21 cellular contexts compared by ENCODE assay signal in genomic region chr19:54218259-54218658, GRCh38. TPM values are rescaled to one million over a fixed set of nuclear protein-coding genes. Genes with fewer than 3 reads are reported as not detected.
A peak's percentile ranks its signal among the peaks of the same experiment; 100 is the strongest.
DNase-seq lines count a peak whose midpoint lies in the region; ATAC-seq, FAIRE-seq and TF ChIP-seq lines count a peak whose summit lies in the region.
"Had no signal": no experiment of that assay in that cellular context is flagged by ENCODE, and none has a peak within 500 bp of the region (broad histone marks: within the 10 kb centered on the region; RNA-seq: fewer than 3 reads in every experiment).

No MANE protein-coding gene starts in this region.

- no peak overlapping the region for H4K91ac ChIP-seq in H1 (replicated peaks; ENCODE audit: insufficient read length, low read length)

- H3K9me3 ChIP-seq in H1 (ENCODE audit: insufficient read depth in 2 of 2, low read depth in 1 of 2, low read length in 1 of 2) (no peaks in the 10 kb centered on the region), neural progenitor cell (ENCODE audit: low read depth) (no peaks in the 10 kb centered on the region), sigmoid colon (no peaks in the 10 kb centered on the region), left lung (no peaks in the 10 kb centered on the region)
- H3K9me3 ChIP-seq: BE2C had no signal

- no peak overlapping the region for H2BK20ac ChIP-seq in H1 (ENCODE audit: low read length)

- no peak for ATAC-seq in activated naive CD8-positive, alpha-beta T cell treated with anti-CD3 and anti-CD28 coated beads, Interleukin-2, amount 50 U/mL, for 24 hours
- ATAC-seq in left lung (no peak), HG03354 (IDR thresholded peaks at IDR 0.05; ENCODE audit: poor library complexity, severe bottlenecking, unreplicated experiment) (no peak)

- no peak overlapping the region for H3K23ac ChIP-seq in H1 (ENCODE audit: insufficient read length)

- TF ChIP-seq RAD21 in H1 (IDR thresholded peaks at IDR 0.05 in 1 of 2, conservative IDR thresholded peaks at IDR 0.05 in 1 of 2; ENCODE audit: low read depth in 2 of 2, low read length in 2 of 2), result no peak

- H3K27me3 ChIP-seq in H1 (replicated peaks in 1 of 4; ENCODE audit: control insufficient read depth in 3 of 4, extremely low read depth in 1 of 4, insufficient read depth in 3 of 4, low read length in 3 of 4) (no peaks in the 10 kb centered on the region), neural progenitor cell (peaks cover 3% of the 10 kb centered on the region), sigmoid colon (peaks cover 0 to 14% (median 6%) of the 10 kb centered on the region in 3 donors), left lung (peaks cover 0 to 7% of the 10 kb centered on the region in 2 donors)

- H3K9ac ChIP-seq in H1 (replicated peaks in 1 of 4; ENCODE audit: extremely low read depth in 1 of 4, low read depth in 3 of 4, low read length in 3 of 4) (no peak overlapping the region), neural progenitor cell (no peak overlapping the region)
- H3K9ac ChIP-seq: GM23248 had no signal

- H4K8ac ChIP-seq in H1 (ENCODE audit: extremely low read depth, insufficient read depth, low read length), result peak overlapping the region; percentile 57; the same call in 1 of the 2 replicates

- H4K5ac ChIP-seq in H1 (ENCODE audit: insufficient read length, low read depth, low read length), result no peak overlapping the region

- peaks cover 5% of the 10 kb centered on the region for H3K27me3 Mint-ChIP-seq in activated naive CD8-positive, alpha-beta T cell treated with anti-CD3 and anti-CD28 coated beads for 36 hours
- H3K27me3 Mint-ChIP-seq in activated naive CD8-positive, alpha-beta T cell treated with anti-CD3 and anti-CD28 coated beads, Interleukin-2, amount 50 U/mL, for 24 hours, result peaks cover 4% of the 10 kb centered on the region
- H3K27me3 Mint-ChIP-seq in neural progenitor cell (ENCODE audit: insufficient read depth, low read depth), result peaks cover 6% of the 10 kb centered on the region

- no peak overlapping the region for H2BK120ac ChIP-seq in H1 (replicated peaks; ENCODE audit: low read depth, low read length)

- POLR2A ChIA-PET in H1 (lab: Charles Lee; ENCODE audit: partially characterized antibody), result interaction anchor here (2.9 to 23.4 kb wide), 2 partner anchors 11 to 29 kb away, joined by 34 to 909 read pairs; partner anchors contain the start of genes MBOAT7, RPS9 and TSEN34

- H2AK5ac ChIP-seq in H1 (ENCODE audit: low read depth, low read length), result no peak overlapping the region

- no peak for FAIRE-seq in H1 (lab: Jason Lieb, UNC)
- FAIRE-seq: G401.6, GM12891, H54, HTR-8/SVneo had no signal

- peak overlapping the region; percentile 18 for H3K4me3 Mint-ChIP-seq in activated naive CD8-positive, alpha-beta T cell treated with anti-CD3 and anti-CD28 coated beads for 36 hours
- no peak overlapping the region for H3K4me3 Mint-ChIP-seq in activated naive CD8-positive, alpha-beta T cell treated with anti-CD3 and anti-CD28 coated beads, Interleukin-2, amount 50 U/mL, for 24 hours
- no peak overlapping the region for H3K4me3 Mint-ChIP-seq in neural progenitor cell
- H3K4me3 Mint-ChIP-seq: CD4-positive, alpha-beta memory T cell; IgD-negative memory B cell had no signal

- no peak for DNase-seq in activated naive CD8-positive, alpha-beta T cell treated with anti-CD3 and anti-CD28 coated beads for 36 hours
- no peak for DNase-seq in activated naive CD8-positive, alpha-beta T cell treated with anti-CD3 and anti-CD28 coated beads, Interleukin-2, amount 50 U/mL, for 24 hours
- DNase-seq in H1 (ENCODE audit: low read depth in 1 of 2, low spot score in 2 of 2) (no peak), neural progenitor cell (ENCODE audit: low spot score) (no peak), sigmoid colon (peak; percentile 61), left lung (no peak)
- no peak for DNase-seq in stimulated activated CD4-positive, alpha-beta T cell treated with anti-CD3 and anti-CD28 coated beads, Interleukin-15, amount 100 ng/mL, for 24 hours
- DNase-seq: 8988T; BE2C; Calu3; CD4-positive, alpha-beta memory T cell; GM23248; HCEC 1CT; KBM-7 had no signal

- no peak overlapping the region for H3K4me2 ChIP-seq in H1 (ENCODE audit: insufficient read depth in 1 of 2, low read depth in 2 of 2, low read length in 2 of 2)
- no peak overlapping the region for H3K4me2 ChIP-seq in neural progenitor cell

- no peak overlapping the region for H2AFZ ChIP-seq in H1 (ENCODE audit: low read length)
- H2AFZ ChIP-seq in neural progenitor cell (replicated peaks), result no peak overlapping the region
- H2AFZ ChIP-seq: GM23248 had no signal

- H3K4me1 Mint-ChIP-seq in activated naive CD8-positive, alpha-beta T cell treated with anti-CD3 and anti-CD28 coated beads for 36 hours, result peaks cover 2% of the 10 kb centered on the region
- H3K4me1 Mint-ChIP-seq in activated naive CD8-positive, alpha-beta T cell treated with anti-CD3 and anti-CD28 coated beads, Interleukin-2, amount 50 U/mL, for 24 hours, result no peaks in the 10 kb centered on the region
- H3K4me1 Mint-ChIP-seq in neural progenitor cell, result peaks cover 26% of the 10 kb centered on the region

- H2BK5ac ChIP-seq in H1 (ENCODE audit: low read depth, low read length), result no peak overlapping the region

- H3F3A ChIP-seq in neural progenitor cell (ENCODE audit: low read depth), result no peaks in the 10 kb centered on the region

- H3K4me1 ChIP-seq in H1 (replicated peaks in 1 of 4; ENCODE audit: control insufficient read depth in 3 of 4, insufficient read depth in 4 of 4, low read length in 3 of 4) (peaks cover 0 to 1% (median 0%) of the 10 kb centered on the region in 4 experiments; a peak in 2 of 7 replicates), neural progenitor cell (no peaks in the 10 kb centered on the region), sigmoid colon (no peaks in the 10 kb centered on the region), left lung (peaks cover 0 to 43% of the 10 kb centered on the region in 2 donors)
- H3K4me1 ChIP-seq: BE2C had no signal

- H3K56ac ChIP-seq in H1 (replicated peaks; ENCODE audit: insufficient read length, low read depth, low read length), result no peak overlapping the region

- H4K20me1 ChIP-seq in H1 (replicated peaks in 1 of 2; ENCODE audit: control insufficient read depth in 1 of 2, insufficient read depth in 2 of 2, low read length in 2 of 2) (no peaks in the 10 kb centered on the region), neural progenitor cell (ENCODE audit: low read depth) (no peaks in the 10 kb centered on the region)

- H3K4ac ChIP-seq in H1 (replicated peaks; ENCODE audit: insufficient read length, low read depth, low read length), result no peak overlapping the region

- H2BK12ac ChIP-seq in H1 (ENCODE audit: low read depth, low read length), result no peak overlapping the region

- H3K36me3 ChIP-seq in H1 (ENCODE audit: control insufficient read depth in 2 of 4, insufficient read depth in 4 of 4, low read length in 3 of 4), result no peaks in the 10 kb centered on the region
- H3K36me3 ChIP-seq in neural progenitor cell, result no peaks in the 10 kb centered on the region
- no peaks in the 10 kb centered on the region for H3K36me3 ChIP-seq in sigmoid colon
- peaks cover 0 to 38% of the 10 kb centered on the region in 2 donors for H3K36me3 ChIP-seq in left lung

- no peak for TF ChIP-seq EP300 in H1 (IDR thresholded peaks at IDR 0.05; ENCODE audit: borderline replicate concordance in 1 of 2, low read depth in 2 of 2, low read length in 2 of 2)
- TF ChIP-seq EP300 in sigmoid colon (IDR thresholded peaks at IDR 0.05), result no peak

- H3K27ac Mint-ChIP-seq in activated naive CD8-positive, alpha-beta T cell treated with anti-CD3 and anti-CD28 coated beads for 36 hours, result no peak overlapping the region
- H3K27ac Mint-ChIP-seq in activated naive CD8-positive, alpha-beta T cell treated with anti-CD3 and anti-CD28 coated beads, Interleukin-2, amount 50 U/mL, for 24 hours, result no peak overlapping the region
- H3K27ac Mint-ChIP-seq in neural progenitor cell, result peak overlapping the region; percentile 69
- H3K27ac Mint-ChIP-seq: IgD-negative memory B cell had no signal

- H2BK15ac ChIP-seq in H1 (ENCODE audit: low read length), result no peak overlapping the region

- CTCF ChIA-PET in H1 (lab: Charles Lee; ENCODE audit: partially characterized antibody), result no interaction called here

- no peaks in the 10 kb centered on the region for H3K79me1 ChIP-seq in H1 (ENCODE audit: low read depth, low read length)

- TF ChIP-seq CTCF in H1 (IDR thresholded peaks at IDR 0.05; ENCODE audit: control extremely low read depth in 1 of 3, insufficient read depth in 1 of 3, low read depth in 1 of 3, low read length in 3 of 3), result no peak
- TF ChIP-seq CTCF in neural progenitor cell (IDR thresholded peaks at IDR 0.05), result no peak
- no peak for TF ChIP-seq CTCF in sigmoid colon (IDR thresholded peaks at IDR 0.05)
- TF ChIP-seq CTCF in left lung (IDR thresholded peaks at IDR 0.05), result no peak

- H3K9me3 Mint-ChIP-seq in activated naive CD8-positive, alpha-beta T cell treated with anti-CD3 and anti-CD28 coated beads for 36 hours, result no peaks in the 10 kb centered on the region
- no peaks in the 10 kb centered on the region for H3K9me3 Mint-ChIP-seq in activated naive CD8-positive, alpha-beta T cell treated with anti-CD3 and anti-CD28 coated beads, Interleukin-2, amount 50 U/mL, for 24 hours
- H3K9me3 Mint-ChIP-seq in neural progenitor cell, result no peaks in the 10 kb centered on the region
- H3K9me3 Mint-ChIP-seq: CD4-positive, alpha-beta memory T cell had no signal

- TF ChIP-seq POLR2A in H1 (IDR thresholded peaks at IDR 0.05; ENCODE audit: control extremely low read depth in 1 of 2, low read depth in 2 of 2, low read length in 2 of 2), result no peak
- no peak for TF ChIP-seq POLR2A in sigmoid colon (IDR thresholded peaks at IDR 0.05)

- no peak overlapping the region for H3K14ac ChIP-seq in H1 (ENCODE audit: insufficient read length)

- no peaks in the 10 kb centered on the region for H3K23me2 ChIP-seq in H1 (ENCODE audit: low read depth, low read length)

- no peak overlapping the region for H3K18ac ChIP-seq in H1 (ENCODE audit: extremely low read depth, low read length)

- peaks cover 15% of the 10 kb centered on the region for H3K36me3 Mint-ChIP-seq in activated naive CD8-positive, alpha-beta T cell treated with anti-CD3 and anti-CD28 coated beads for 36 hours
- H3K36me3 Mint-ChIP-seq in activated naive CD8-positive, alpha-beta T cell treated with anti-CD3 and anti-CD28 coated beads, Interleukin-2, amount 50 U/mL, for 24 hours (ENCODE audit: low read depth), result no peaks in the 10 kb centered on the region
- H3K36me3 Mint-ChIP-seq in neural progenitor cell, result peaks cover 5% of the 10 kb centered on the region
- H3K36me3 Mint-ChIP-seq: IgD-negative memory B cell had no signal

- intact Hi-C loops in sigmoid colon (cut with DNase I), result no loop called here
- intact Hi-C loops in left lung (cut with DNase I), result no loop called here

- WGBS in H1 (ENCODE audit: extremely low coverage in 1 of 2, insufficient coverage in 1 of 2, insufficient read length in 1 of 2, insufficient replicate concordance in 2 of 2, low coverage in 1 of 2, low lambda C conversion rate in 2 of 2, missing lambda C conversion rate in 1 of 2), 2 experiments, result 88% methylated on average over 7 of the region's 8 CpGs; no CpG with 5 or more reads in 1 of the 2 experiments
- WGBS in sigmoid colon, 2 donors, result 87 to 90% methylated on average over 8 of the region's 8 CpGs

- H3K4me3 ChIP-seq in H1 (ENCODE audit: extremely low read depth in 1 of 4, insufficient read depth in 2 of 4, low read depth in 3 of 4, low read length in 4 of 4) (no peak overlapping the region), neural progenitor cell (no peak overlapping the region), sigmoid colon (no peak overlapping the region), left lung (no peak overlapping the region)
- H3K4me3 ChIP-seq: GM23248 had no signal

- H3K27ac ChIP-seq in H1 (ENCODE audit: low read depth, low read length) (no peak overlapping the region), neural progenitor cell (no peak overlapping the region), sigmoid colon (no peak overlapping the region), left lung (no peak overlapping the region)
- H3K27ac ChIP-seq: C4-2B, GM23248 had no signal

- H3K79me2 ChIP-seq in H1 (ENCODE audit: control insufficient read depth in 1 of 2, insufficient read depth in 2 of 2, low read length in 2 of 2) (no peaks in the 10 kb centered on the region), neural progenitor cell (ENCODE audit: low read depth) (no peaks in the 10 kb centered on the region)

RNA-seq across cellular contexts. Expression of gene LILRB3, which starts 4.5 kb away (rescaled TPM):
- total RNA-seq in activated naive CD8-positive, alpha-beta T cell treated with anti-CD3 and anti-CD28 coated beads for 36 hours, result not detected
- total RNA-seq in H1 (2021; fragmentation: NEBNext Ultra II Directional; extraction: Animal tissue kit (Norgen Biotek cat#: 25700)), result not detected in 2 replicates
- not detected in 2 replicates for polyA plus RNA-seq in H1 (2011; rRNA removed)
- not detected for polyA plus RNA-seq in H1 (2011; cell fraction: cytosol; rRNA removed)
- polyA plus RNA-seq in H1 (2011; cell fraction: nucleus; rRNA removed), result not detected
- polyA plus RNA-seq in H1 (2012, experiment 1 of 2), result 0.08 to 0.80 TPM (median 0.11 TPM) in 4 replicates
- polyA plus RNA-seq in H1 (2012, experiment 2 of 2), result 0.12 TPM
- polyA plus RNA-seq in H1 (2013, experiment 1 of 2), result not detected
- polyA plus RNA-seq in H1 (2013, experiment 2 of 2), result not detected
- not detected in 2 replicates for polyA minus RNA-seq in H1 (2011; rRNA and poly(A)+ RNA removed)
- not detected for polyA minus RNA-seq in H1 (2011; cell fraction: cytosol; rRNA and poly(A)+ RNA removed)
- polyA minus RNA-seq in H1 (2011; cell fraction: nucleus; rRNA and poly(A)+ RNA removed), result not detected
- total RNA-seq in neural progenitor cell (ENCODE audit: low replicate concordance), result not detected in 2 replicates
- total RNA-seq in sigmoid colon, result 10 to 100 TPM; 12.5 to 19.3 (median 16.8) TPM
- 1 to 10 TPM; 4.2 to 7.2 (median 4.9) TPM for polyA plus RNA-seq in sigmoid colon
- 10 to 100 TPM; 21.8 to 90.8 TPM for total RNA-seq in left lung
- total RNA-seq: Calu3, GM23248 had no signal

RNA-seq across cellular contexts. Expression of gene RPS9, which starts 17.6 kb away (rescaled TPM):
- total RNA-seq in activated naive CD8-positive, alpha-beta T cell treated with anti-CD3 and anti-CD28 coated beads for 36 hours, result 1,000 to 10,000 TPM; 1,783 to 1,787 TPM
- total RNA-seq in H1 (2021; fragmentation: NEBNext Ultra II Directional; extraction: Animal tissue kit (Norgen Biotek cat#: 25700)), result 1,609 and 1,661 TPM in 2 replicates
- polyA plus RNA-seq in H1 (2011; rRNA removed) (4,172 and 4,900 TPM in 2 replicates), sigmoid colon (1,000 to 10,000 TPM; 3,254 to 5,599 (median 3,699) TPM)
- polyA plus RNA-seq in H1 (2011; cell fraction: cytosol; rRNA removed), result 5,332 TPM
- 5,270 TPM for polyA plus RNA-seq in H1 (2011; cell fraction: nucleus; rRNA removed)
- polyA plus RNA-seq in H1 (2012, experiment 1 of 2), result 3,362 to 4,178 TPM (median 3,966 TPM) in 4 replicates
- polyA plus RNA-seq in H1 (2012, experiment 2 of 2), result 9,430 TPM
- 2,233 TPM for polyA plus RNA-seq in H1 (2013, experiment 1 of 2)
- polyA plus RNA-seq in H1 (2013, experiment 2 of 2), result 2,125 TPM
- 567 and 625 TPM in 2 replicates for polyA minus RNA-seq in H1 (2011; rRNA and poly(A)+ RNA removed)
- 569 TPM for polyA minus RNA-seq in H1 (2011; cell fraction: cytosol; rRNA and poly(A)+ RNA removed)
- 727 TPM for polyA minus RNA-seq in H1 (2011; cell fraction: nucleus; rRNA and poly(A)+ RNA removed)
- total RNA-seq in neural progenitor cell (ENCODE audit: low replicate concordance) (1,773 and 2,732 TPM in 2 replicates), sigmoid colon (1,000 to 10,000 TPM; 2,139 to 2,970 (median 2,693) TPM), left lung (1,000 to 10,000 TPM; 1,023 to 1,099 TPM)

RNA-seq across cellular contexts. Expression of gene LILRA6, which starts 24.3 kb away (rescaled TPM):
- total RNA-seq in activated naive CD8-positive, alpha-beta T cell treated with anti-CD3 and anti-CD28 coated beads for 36 hours, result not detected
- total RNA-seq in H1 (2021; fragmentation: NEBNext Ultra II Directional; extraction: Animal tissue kit (Norgen Biotek cat#: 25700)), result not detected in 2 replicates
- polyA plus RNA-seq in H1 (2011; rRNA removed) (not detected in 2 replicates), sigmoid colon (1 to 10 TPM; 1.2 to 2.3 (median 1.5) TPM)
- polyA plus RNA-seq in H1 (2011; cell fraction: cytosol; rRNA removed), result not detected
- not detected for polyA plus RNA-seq in H1 (2011; cell fraction: nucleus; rRNA removed)
- polyA plus RNA-seq in H1 (2012, experiment 1 of 2), result 0.11 to 0.13 TPM (median 0.13 TPM) in 3 of 4 replicates, not detected in the other
- not detected for polyA plus RNA-seq in H1 (2012, experiment 2 of 2)
- not detected for polyA plus RNA-seq in H1 (2013, experiment 1 of 2)
- not detected for polyA plus RNA-seq in H1 (2013, experiment 2 of 2)
- not detected in 2 replicates for polyA minus RNA-seq in H1 (2011; rRNA and poly(A)+ RNA removed)
- polyA minus RNA-seq in H1 (2011; cell fraction: cytosol; rRNA and poly(A)+ RNA removed), result not detected
- not detected for polyA minus RNA-seq in H1 (2011; cell fraction: nucleus; rRNA and poly(A)+ RNA removed)
- total RNA-seq in neural progenitor cell (ENCODE audit: low replicate concordance) (not detected in 2 replicates), sigmoid colon (1 to 10 TPM; 1.8 to 3.2 (median 2.3) TPM), left lung (10 to 100 TPM in 1 of 2 donors, 1 to 10 TPM in 1; 7.3 to 51.5 TPM)
- total RNA-seq: Calu3, GM23248 had no signal
- polyA plus RNA-seq: GM23248 had no signal

RNA-seq across cellular contexts. Expression of gene TSEN34, which starts 27.2 kb away (rescaled TPM):
- total RNA-seq in activated naive CD8-positive, alpha-beta T cell treated with anti-CD3 and anti-CD28 coated beads for 36 hours, result 10 to 100 TPM; 15.5 to 16.4 TPM
- 22.5 and 24.2 TPM in 2 replicates for total RNA-seq in H1 (2021; fragmentation: NEBNext Ultra II Directional; extraction: Animal tissue kit (Norgen Biotek cat#: 25700))
- polyA plus RNA-seq in H1 (2011; rRNA removed) (52.3 and 55.4 TPM in 2 replicates), sigmoid colon (10 to 100 TPM; 47.3 to 61.9 (median 52.5) TPM)
- polyA plus RNA-seq in H1 (2011; cell fraction: cytosol; rRNA removed), result 35.5 TPM
- polyA plus RNA-seq in H1 (2011; cell fraction: nucleus; rRNA removed), result 34.2 TPM
- 10.7 to 23.5 TPM (median 21.4 TPM) in 4 replicates for polyA plus RNA-seq in H1 (2012, experiment 1 of 2)
- polyA plus RNA-seq in H1 (2012, experiment 2 of 2), result 30.6 TPM
- polyA plus RNA-seq in H1 (2013, experiment 1 of 2), result 23.3 TPM
- polyA plus RNA-seq in H1 (2013, experiment 2 of 2), result 23.9 TPM
- 9.1 and 15.3 TPM in 2 replicates for polyA minus RNA-seq in H1 (2011; rRNA and poly(A)+ RNA removed)
- 14.9 TPM for polyA minus RNA-seq in H1 (2011; cell fraction: cytosol; rRNA and poly(A)+ RNA removed)
- 13.4 TPM for polyA minus RNA-seq in H1 (2011; cell fraction: nucleus; rRNA and poly(A)+ RNA removed)
- total RNA-seq in neural progenitor cell (ENCODE audit: low replicate concordance) (10.3 and 37.3 TPM in 2 replicates), sigmoid colon (10 to 100 TPM; 41.5 to 80.9 (median 53.2) TPM), left lung (10 to 100 TPM; 32.2 to 34.4 TPM)

RNA-seq across cellular contexts. Expression of gene MBOAT7, which starts 28.9 kb away (rescaled TPM):
- 10 to 100 TPM; 57.0 to 57.1 TPM for total RNA-seq in activated naive CD8-positive, alpha-beta T cell treated with anti-CD3 and anti-CD28 coated beads for 36 hours
- total RNA-seq in H1 (2021; fragmentation: NEBNext Ultra II Directional; extraction: Animal tissue kit (Norgen Biotek cat#: 25700)), result 90.9 and 103 TPM in 2 replicates
- polyA plus RNA-seq in H1 (2011; rRNA removed) (85.5 and 147 TPM in 2 replicates), sigmoid colon (10 to 100 TPM; 15.0 to 79.7 (median 16.0) TPM)
- polyA plus RNA-seq in H1 (2011; cell fraction: cytosol; rRNA removed), result 55.1 TPM
- 111 TPM for polyA plus RNA-seq in H1 (2011; cell fraction: nucleus; rRNA removed)
- 67.8 to 94.5 TPM (median 90.7 TPM) in 4 replicates for polyA plus RNA-seq in H1 (2012, experiment 1 of 2)
- 98.0 TPM for polyA plus RNA-seq in H1 (2012, experiment 2 of 2)
- polyA plus RNA-seq in H1 (2013, experiment 1 of 2), result 186 TPM
- 198 TPM for polyA plus RNA-seq in H1 (2013, experiment 2 of 2)
- 25.7 and 31.5 TPM in 2 replicates for polyA minus RNA-seq in H1 (2011; rRNA and poly(A)+ RNA removed)
- polyA minus RNA-seq in H1 (2011; cell fraction: cytosol; rRNA and poly(A)+ RNA removed), result 60.0 TPM
- 54.3 TPM for polyA minus RNA-seq in H1 (2011; cell fraction: nucleus; rRNA and poly(A)+ RNA removed)
- total RNA-seq in neural progenitor cell (ENCODE audit: low replicate concordance) (20.0 and 91.0 TPM in 2 replicates), sigmoid colon (10 to 100 TPM; 20.1 to 49.7 (median 31.0) TPM), left lung (100 to 1,000 TPM in 1 of 2 donors, 10 to 100 TPM in 1; 98.5 to 102 TPM)

Comparison
In these comparisons a context has a peak if more than half of its experiments do, and no peak if none do; other contexts are left out.
1. RNA of gene LILRB3, which starts 4.5 kb away (total RNA-seq): 21.8 to 90.8 TPM in left lung and 12.5 to 19.3 TPM in sigmoid colon; not detected in activated naive CD8-positive, alpha-beta T cell treated with anti-CD3 and anti-CD28 coated beads for 36 hours, not detected in H1 and not detected in neural progenitor cell; every median in the first group is over 10 times any median in the second.